ENCODE assay signal across 2 cellular contexts in genomic region chr10:119595134-119595714, GRCh38.
TF ChIP-seq lines count a peak whose summit lies in the region.

No MANE protein-coding gene starts in this region.

TF ChIP-seq in HCT116, 20 proteins besides CTCF, POLR2A, EP300 and RAD21:
- no peak for TF ChIP-seq SRF (IDR thresholded peaks at IDR 0.05; ENCODE audit: low read depth)
- no peak for TF ChIP-seq ELF1 (IDR thresholded peaks at IDR 0.05; ENCODE audit: borderline replicate concordance, low read depth)
- TF ChIP-seq SIN3A (IDR thresholded peaks at IDR 0.05; ENCODE audit: low read depth), result no peak
- no peak for TF ChIP-seq ZBTB33 (IDR thresholded peaks at IDR 0.05; ENCODE audit: extremely low read depth, insufficient replicate concordance, low read length)
- TF ChIP-seq POLR2AphosphoS5 (IDR thresholded peaks at IDR 0.05; ENCODE audit: low read depth, low read length), result no peak
- TF ChIP-seq FOSL1 (IDR thresholded peaks at IDR 0.05; ENCODE audit: low read depth), result no peak
- no peak for TF ChIP-seq TCF7L2 (IDR thresholded peaks at IDR 0.05; ENCODE audit: borderline replicate concordance, extremely low read depth, insufficient read depth, insufficient read length)
- TF ChIP-seq EZH2 (IDR thresholded peaks at IDR 0.05), result no peak
- TF ChIP-seq EGR1 (IDR thresholded peaks at IDR 0.05; ENCODE audit: low read depth), result no peak
- no peak for TF ChIP-seq REST (IDR thresholded peaks at IDR 0.05; ENCODE audit: low read depth)
- no peak for TF ChIP-seq CEBPB (IDR thresholded peaks at IDR 0.05; ENCODE audit: low read depth)
- no peak for TF ChIP-seq SP1 (IDR thresholded peaks at IDR 0.05; ENCODE audit: low read depth)
- no peak for TF ChIP-seq JUND (IDR thresholded peaks at IDR 0.05)
- no peak for TF ChIP-seq ZFX (IDR thresholded peaks at IDR 0.05)
- no peak for TF ChIP-seq EZH2phosphoT487 (IDR thresholded peaks at IDR 0.05; ENCODE audit: borderline replicate concordance)
- TF ChIP-seq CBX3 (IDR thresholded peaks at IDR 0.05; ENCODE audit: low read depth), result no peak
- TF ChIP-seq YY1 (IDR thresholded peaks at IDR 0.05; ENCODE audit: extremely low read depth, insufficient replicate concordance, low read depth, low read length), result no peak
- TF ChIP-seq MAX (IDR thresholded peaks at IDR 0.05), result no peak
- TF ChIP-seq, protein P1, sequence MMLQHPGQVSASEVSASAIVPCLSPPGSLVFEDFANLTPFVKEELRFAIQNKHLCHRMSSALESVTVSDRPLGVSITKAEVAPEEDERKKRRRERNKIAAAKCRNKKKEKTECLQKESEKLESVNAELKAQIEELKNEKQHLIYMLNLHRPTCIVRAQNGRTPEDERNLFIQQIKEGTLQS (IDR thresholded peaks at IDR 0.05), result no peak
- TF ChIP-seq ZNF274 (IDR thresholded peaks at IDR 0.05; ENCODE audit: low read depth, low read length), result no peak

TF ChIP-seq in HepG2, 621 proteins besides CTCF, POLR2A, EP300 and RAD21:
- TF ChIP-seq SSRP1 (CRISPR knock-in tag; IDR thresholded peaks at IDR 0.05) (peak; percentile 52; the same call in 1 of the 2 replicates), CHD4 (IDR thresholded peaks at IDR 0.05; ENCODE audit: borderline replicate concordance, low read length) (0 out of 2 replicates have a peak, but pooled peaks have one; percentile 35), MAFF (IDR thresholded peaks at IDR 0.05; ENCODE audit: low read depth, low read length) (peak; percentile 99), NFE2 (CRISPR knock-in tag; IDR thresholded peaks at IDR 0.05) (0 out of 2 replicates have a peak, but pooled peaks have one; percentile 13), ONECUT2 (CRISPR knock-in tag; IDR thresholded peaks at IDR 0.05) (0 out of 2 replicates have a peak, but pooled peaks have one; percentile 34), NFYC (CRISPR knock-in tag; IDR thresholded peaks at IDR 0.05) (no peak), NFE2L2 (IDR thresholded peaks at IDR 0.05; ENCODE audit: low read length) (peak; percentile 88), MAFK (conservative IDR thresholded peaks at IDR 0.05 in 1 of 2, IDR thresholded peaks at IDR 0.05 in 1 of 2; ENCODE audit: low read length in 2 of 2) (peak; percentile 99), SAP130 (CRISPR knock-in tag; IDR thresholded peaks at IDR 0.05; ENCODE audit: low read depth) (peak; percentile 37), ZNF678 (CRISPR knock-in tag; IDR thresholded peaks at IDR 0.05) (no peak), PHF21A (CRISPR knock-in tag; IDR thresholded peaks at IDR 0.05) (0 out of 2 replicates have a peak, but pooled peaks have one; percentile 39), SOX5 (CRISPR knock-in tag; IDR thresholded peaks at IDR 0.05; ENCODE audit: borderline replicate concordance) (0 out of 2 replicates have a peak, but pooled peaks have one; percentile 10), IRX3 (CRISPR knock-in tag; IDR thresholded peaks at IDR 0.05; ENCODE audit: borderline replicate concordance, low read depth) (no peak), GATAD2A (CRISPR knock-in tag; IDR thresholded peaks at IDR 0.05) (peak; percentile 48; the same call in 1 of the 2 replicates), MAFG (CRISPR knock-in tag; IDR thresholded peaks at IDR 0.05) (peak; percentile 76), HNF4A (CRISPR knock-in tag; IDR thresholded peaks at IDR 0.05) (peak; percentile 71), ZNF563 (CRISPR knock-in tag; IDR thresholded peaks at IDR 0.05) (no peak), HOXA5 (CRISPR knock-in tag; IDR thresholded peaks at IDR 0.05) (0 out of 2 replicates have a peak, but pooled peaks have one; percentile 22), LCORL (IDR thresholded peaks at IDR 0.05) (peak; percentile 6; the same call in 1 of the 2 replicates), LCORL (CRISPR knock-in tag; IDR thresholded peaks at IDR 0.05) (no peak), HMG20A (CRISPR knock-in tag; IDR thresholded peaks at IDR 0.05; ENCODE audit: borderline replicate concordance) (peak; percentile 20; the same call in 1 of the 2 replicates), HNF4G (IDR thresholded peaks at IDR 0.05; ENCODE audit: borderline replicate concordance, low read depth, low read length) (peak; percentile 56; the same call in 1 of the 2 replicates), HNF4G (CRISPR knock-in tag; IDR thresholded peaks at IDR 0.05; ENCODE audit: borderline replicate concordance, low read depth) (no peak), TGIF2 (CRISPR knock-in tag; IDR thresholded peaks at IDR 0.05) (0 out of 2 replicates have a peak, but pooled peaks have one; percentile 41), BCL6 (CRISPR knock-in tag; IDR thresholded peaks at IDR 0.05) (peak; percentile 82), THAP11 (CRISPR knock-in tag; IDR thresholded peaks at IDR 0.05) (0 out of 2 replicates have a peak, but pooled peaks have one; percentile 8), ARNT (IDR thresholded peaks at IDR 0.05) (no peak)
- TF ChIP-seq, protein P2, sequence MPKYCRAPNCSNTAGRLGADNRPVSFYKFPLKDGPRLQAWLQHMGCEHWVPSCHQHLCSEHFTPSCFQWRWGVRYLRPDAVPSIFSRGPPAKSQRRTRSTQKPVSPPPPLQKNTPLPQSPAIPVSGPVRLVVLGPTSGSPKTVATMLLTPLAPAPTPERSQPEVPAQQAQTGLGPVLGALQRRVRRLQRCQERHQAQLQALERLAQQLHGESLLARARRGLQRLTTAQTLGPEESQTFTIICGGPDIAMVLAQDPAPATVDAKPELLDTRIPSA (CRISPR knock-in tag; IDR thresholded peaks at IDR 0.05; ENCODE audit: borderline replicate concordance), result no peak
- TF ChIP-seq, protein P3, sequence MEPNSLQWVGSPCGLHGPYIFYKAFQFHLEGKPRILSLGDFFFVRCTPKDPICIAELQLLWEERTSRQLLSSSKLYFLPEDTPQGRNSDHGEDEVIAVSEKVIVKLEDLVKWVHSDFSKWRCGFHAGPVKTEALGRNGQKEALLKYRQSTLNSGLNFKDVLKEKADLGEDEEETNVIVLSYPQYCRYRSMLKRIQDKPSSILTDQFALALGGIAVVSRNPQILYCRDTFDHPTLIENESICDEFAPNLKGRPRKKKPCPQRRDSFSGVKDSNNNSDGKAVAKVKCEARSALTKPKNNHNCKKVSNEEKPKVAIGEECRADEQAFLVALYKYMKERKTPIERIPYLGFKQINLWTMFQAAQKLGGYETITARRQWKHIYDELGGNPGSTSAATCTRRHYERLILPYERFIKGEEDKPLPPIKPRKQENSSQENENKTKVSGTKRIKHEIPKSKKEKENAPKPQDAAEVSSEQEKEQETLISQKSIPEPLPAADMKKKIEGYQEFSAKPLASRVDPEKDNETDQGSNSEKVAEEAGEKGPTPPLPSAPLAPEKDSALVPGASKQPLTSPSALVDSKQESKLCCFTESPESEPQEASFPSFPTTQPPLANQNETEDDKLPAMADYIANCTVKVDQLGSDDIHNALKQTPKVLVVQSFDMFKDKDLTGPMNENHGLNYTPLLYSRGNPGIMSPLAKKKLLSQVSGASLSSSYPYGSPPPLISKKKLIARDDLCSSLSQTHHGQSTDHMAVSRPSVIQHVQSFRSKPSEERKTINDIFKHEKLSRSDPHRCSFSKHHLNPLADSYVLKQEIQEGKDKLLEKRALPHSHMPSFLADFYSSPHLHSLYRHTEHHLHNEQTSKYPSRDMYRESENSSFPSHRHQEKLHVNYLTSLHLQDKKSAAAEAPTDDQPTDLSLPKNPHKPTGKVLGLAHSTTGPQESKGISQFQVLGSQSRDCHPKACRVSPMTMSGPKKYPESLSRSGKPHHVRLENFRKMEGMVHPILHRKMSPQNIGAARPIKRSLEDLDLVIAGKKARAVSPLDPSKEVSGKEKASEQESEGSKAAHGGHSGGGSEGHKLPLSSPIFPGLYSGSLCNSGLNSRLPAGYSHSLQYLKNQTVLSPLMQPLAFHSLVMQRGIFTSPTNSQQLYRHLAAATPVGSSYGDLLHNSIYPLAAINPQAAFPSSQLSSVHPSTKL (CRISPR knock-in tag; IDR thresholded peaks at IDR 0.05), result 0 out of 2 replicates have a peak, but pooled peaks have one; percentile 14
TF ChIP-seq in HepG2: peak in this region for 21.
